ENCODE assay signal across 1 cellular context in the genomic region with DNA sequence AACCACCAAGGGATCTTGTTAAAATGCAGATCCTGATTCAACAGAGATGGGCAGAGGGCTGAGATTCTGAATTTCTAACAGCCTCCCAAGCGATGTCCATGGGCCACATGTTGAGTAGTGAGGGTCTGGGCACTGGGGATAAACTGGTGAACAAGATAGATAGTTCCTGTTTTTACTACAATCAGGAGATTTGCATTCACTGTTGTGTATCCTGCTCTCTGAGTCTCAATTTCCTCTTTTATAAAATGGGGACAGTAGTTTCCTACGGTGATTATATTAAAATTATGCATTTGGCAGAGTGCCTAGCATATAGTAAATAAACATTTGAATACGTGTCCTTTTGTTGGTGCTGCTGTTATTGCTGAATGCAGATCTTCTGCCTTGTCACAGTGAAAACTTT.
TF ChIP-seq lines count a peak whose summit lies in the region.

No MANE protein-coding gene starts in this region.

TF ChIP-seq in WTC11, 78 proteins besides CTCF, POLR2A, EP300 and RAD21 (continued from another document):
- TF ChIP-seq, protein P1, sequence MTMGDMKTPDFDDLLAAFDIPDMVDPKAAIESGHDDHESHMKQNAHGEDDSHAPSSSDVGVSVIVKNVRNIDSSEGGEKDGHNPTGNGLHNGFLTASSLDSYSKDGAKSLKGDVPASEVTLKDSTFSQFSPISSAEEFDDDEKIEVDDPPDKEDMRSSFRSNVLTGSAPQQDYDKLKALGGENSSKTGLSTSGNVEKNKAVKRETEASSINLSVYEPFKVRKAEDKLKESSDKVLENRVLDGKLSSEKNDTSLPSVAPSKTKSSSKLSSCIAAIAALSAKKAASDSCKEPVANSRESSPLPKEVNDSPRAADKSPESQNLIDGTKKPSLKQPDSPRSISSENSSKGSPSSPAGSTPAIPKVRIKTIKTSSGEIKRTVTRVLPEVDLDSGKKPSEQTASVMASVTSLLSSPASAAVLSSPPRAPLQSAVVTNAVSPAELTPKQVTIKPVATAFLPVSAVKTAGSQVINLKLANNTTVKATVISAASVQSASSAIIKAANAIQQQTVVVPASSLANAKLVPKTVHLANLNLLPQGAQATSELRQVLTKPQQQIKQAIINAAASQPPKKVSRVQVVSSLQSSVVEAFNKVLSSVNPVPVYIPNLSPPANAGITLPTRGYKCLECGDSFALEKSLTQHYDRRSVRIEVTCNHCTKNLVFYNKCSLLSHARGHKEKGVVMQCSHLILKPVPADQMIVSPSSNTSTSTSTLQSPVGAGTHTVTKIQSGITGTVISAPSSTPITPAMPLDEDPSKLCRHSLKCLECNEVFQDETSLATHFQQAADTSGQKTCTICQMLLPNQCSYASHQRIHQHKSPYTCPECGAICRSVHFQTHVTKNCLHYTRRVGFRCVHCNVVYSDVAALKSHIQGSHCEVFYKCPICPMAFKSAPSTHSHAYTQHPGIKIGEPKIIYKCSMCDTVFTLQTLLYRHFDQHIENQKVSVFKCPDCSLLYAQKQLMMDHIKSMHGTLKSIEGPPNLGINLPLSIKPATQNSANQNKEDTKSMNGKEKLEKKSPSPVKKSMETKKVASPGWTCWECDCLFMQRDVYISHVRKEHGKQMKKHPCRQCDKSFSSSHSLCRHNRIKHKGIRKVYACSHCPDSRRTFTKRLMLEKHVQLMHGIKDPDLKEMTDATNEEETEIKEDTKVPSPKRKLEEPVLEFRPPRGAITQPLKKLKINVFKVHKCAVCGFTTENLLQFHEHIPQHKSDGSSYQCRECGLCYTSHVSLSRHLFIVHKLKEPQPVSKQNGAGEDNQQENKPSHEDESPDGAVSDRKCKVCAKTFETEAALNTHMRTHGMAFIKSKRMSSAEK (CRISPR knock-in tag; IDR thresholded peaks at IDR 0.05; ENCODE audit: borderline replicate concordance), result no peak
- no peak for TF ChIP-seq NR1H2 (CRISPR knock-in tag; IDR thresholded peaks at IDR 0.05)
